19 cellular contexts compared by ENCODE assay signal in the genomic region with DNA sequence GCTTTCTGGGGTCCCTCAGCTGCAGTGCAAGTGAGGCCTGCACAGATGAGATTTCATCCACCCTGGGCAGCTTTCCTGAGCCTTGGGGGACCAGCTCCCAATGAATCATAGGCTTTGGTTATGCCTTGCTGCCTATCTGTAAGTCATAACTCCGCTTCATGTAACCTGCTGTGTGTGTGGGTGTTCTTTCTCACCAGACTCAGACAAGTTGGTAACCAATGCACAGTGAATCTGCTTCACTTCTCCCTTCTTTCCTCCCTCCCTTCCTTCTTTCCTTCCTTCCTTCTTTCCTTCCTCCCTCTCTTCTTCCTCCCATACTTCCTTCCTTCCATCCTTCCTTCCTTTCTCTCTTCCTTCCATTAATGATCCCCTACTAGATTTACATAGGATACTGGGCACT. TPM values are rescaled to one million over a fixed set of nuclear protein-coding genes. Genes with fewer than 3 reads are reported as not detected.
DNase-seq lines count a peak whose midpoint lies in the region; TF ChIP-seq lines count a peak whose summit lies in the region.
"Had no signal": no experiment of that assay in that cellular context is flagged by ENCODE, and none has a peak within 500 bp of the region (broad histone marks: within the 10 kb centered on the region; RNA-seq: fewer than 3 reads in every experiment).

No MANE protein-coding gene starts in this region.

- no peaks in the 10 kb centered on the region for H3K4me1 ChIP-seq in HEK293 (ENCODE audit: control insufficient read depth, insufficient read depth, low read length)

- no peak overlapping the region for H3K27ac ChIP-seq in HEK293 (ENCODE audit: extremely low read depth, low read depth, low read length)
- H3K27ac ChIP-seq in WERI-Rb-1 = no peak overlapping the region; the same call in 1 of the 2 replicates
- H3K27ac ChIP-seq: SK-N-MC had no signal

- TF ChIP-seq CTCF in HEK293 (tag by site-specific recombination; IDR thresholded peaks at IDR 0.05) = no peak
- no peak for TF ChIP-seq CTCF in astrocyte of the spinal cord (IDR thresholded peaks at IDR 0.05; ENCODE audit: low read depth, low read length)
- TF ChIP-seq CTCF in fibroblast of mammary gland (conservative IDR thresholded peaks at IDR 0.05; ENCODE audit: control insufficient read depth, insufficient read depth, low read depth, low read length) = no peak
- no peak for TF ChIP-seq CTCF in WERI-Rb-1 (IDR thresholded peaks at IDR 0.05; ENCODE audit: low read depth, low read length)

- DNase-seq in astrocyte of the spinal cord (ENCODE audit: low read depth, low spot score) (peak; percentile 11), fibroblast of mammary gland (ENCODE audit: low read depth) (peak; percentile 11), renal cortical epithelial cell (ENCODE audit: low read depth) (peak; percentile 72), SIG-M5 treated with dmso at 0.1 percent for 504 hours (lab: John Stamatoyannopoulos, UW; ENCODE audit: unreplicated experiment) (no peak), NCI-H2107 treated with DMSO at 0.1 percent for 48 hours (lab: John Stamatoyannopoulos, UW; ENCODE audit: unreplicated experiment) (no peak), T1000 (lab: John Stamatoyannopoulos, UW) (no peak), WERI-Rb-1 (no peak)
- DNase-seq: Calu3; CD4-positive, CD25-positive, alpha-beta regulatory T cell; H9; MV-4-11; NCI-H1417; NCI-H1930; NCI-H2171 treated with DMSO at 0.1 percent for 48 hours; NCI-H446 treated with DMSO at 0.1 percent for 48 hours; NCI-H748 treated with DMSO at 0.1 percent for 48 hours; PC-3 had no signal

- POLR2A ChIA-PET in HEK293 (lab: Yijun Ruan, JAX) = no interaction called here

- no peaks in the 10 kb centered on the region for H3K36me3 ChIP-seq in HEK293 (ENCODE audit: control insufficient read depth in 2 of 2, insufficient read depth in 1 of 2, low read length in 2 of 2)
- H3K36me3 ChIP-seq in WERI-Rb-1 = no peaks in the 10 kb centered on the region

- H3K4me3 ChIP-seq in HEK293 (ENCODE audit: low read depth, low read length) = no peak overlapping the region
- H3K4me3 ChIP-seq in astrocyte of the spinal cord (ENCODE audit: low read depth, low read length) = no peak overlapping the region
- H3K4me3 ChIP-seq in fibroblast of mammary gland (ENCODE audit: control insufficient read depth, low read depth, low read length) = no peak overlapping the region
- H3K4me3 ChIP-seq in WERI-Rb-1 (ENCODE audit: low read depth, low read length) = no peak overlapping the region
- H3K4me3 ChIP-seq: SK-N-MC had no signal

- H3K27me3 ChIP-seq in WERI-Rb-1 (ENCODE audit: insufficient read depth, low read depth, severe bottlenecking) = no peaks in the 10 kb centered on the region

- H3K9me3 ChIP-seq in HEK293 (ENCODE audit: control insufficient read depth, insufficient read depth, low read depth, low read length) = no peaks in the 10 kb centered on the region
- no peaks in the 10 kb centered on the region for H3K9me3 ChIP-seq in WERI-Rb-1 (ENCODE audit: severe bottlenecking)

- in situ Hi-C loops in astrocyte of the spinal cord (cut with HindIII; ENCODE audit: low sequenced_read_pairs) = no loop called here

- CTCF ChIA-PET in HEK293 (lab: Yijun Ruan, JAX) = interaction anchor here (0.7 kb wide), 1 partner anchor 39 kb away, joined by 3 read pairs; no protein-coding TSS in a partner anchor

TF ChIP-seq in HEK293, 187 proteins besides CTCF, POLR2A, EP300 and RAD21 (continues in another document):
- TF ChIP-seq BCL11A (tag by site-specific recombination; IDR thresholded peaks at IDR 0.05; ENCODE audit: low read depth) = no peak
- TF ChIP-seq MYNN (tag by site-specific recombination; IDR thresholded peaks at IDR 0.05; ENCODE audit: borderline replicate concordance) = no peak
- TF ChIP-seq KLF9 (tag by site-specific recombination; IDR thresholded peaks at IDR 0.05; ENCODE audit: low read depth) = no peak
- TF ChIP-seq ZNF350 (tag by site-specific recombination; IDR thresholded peaks at IDR 0.05) = no peak
- no peak for TF ChIP-seq GLI2 (tag by site-specific recombination; IDR thresholded peaks at IDR 0.05; ENCODE audit: borderline replicate concordance, low read depth)
- no peak for TF ChIP-seq ZNF707 (tag by site-specific recombination; IDR thresholded peaks at IDR 0.05)
- no peak for TF ChIP-seq ZNF658 (tag by site-specific recombination; IDR thresholded peaks at IDR 0.05)
- no peak for TF ChIP-seq ZNF560 (tag by site-specific recombination; IDR thresholded peaks at IDR 0.05; ENCODE audit: borderline replicate concordance)
- TF ChIP-seq, protein P1, sequence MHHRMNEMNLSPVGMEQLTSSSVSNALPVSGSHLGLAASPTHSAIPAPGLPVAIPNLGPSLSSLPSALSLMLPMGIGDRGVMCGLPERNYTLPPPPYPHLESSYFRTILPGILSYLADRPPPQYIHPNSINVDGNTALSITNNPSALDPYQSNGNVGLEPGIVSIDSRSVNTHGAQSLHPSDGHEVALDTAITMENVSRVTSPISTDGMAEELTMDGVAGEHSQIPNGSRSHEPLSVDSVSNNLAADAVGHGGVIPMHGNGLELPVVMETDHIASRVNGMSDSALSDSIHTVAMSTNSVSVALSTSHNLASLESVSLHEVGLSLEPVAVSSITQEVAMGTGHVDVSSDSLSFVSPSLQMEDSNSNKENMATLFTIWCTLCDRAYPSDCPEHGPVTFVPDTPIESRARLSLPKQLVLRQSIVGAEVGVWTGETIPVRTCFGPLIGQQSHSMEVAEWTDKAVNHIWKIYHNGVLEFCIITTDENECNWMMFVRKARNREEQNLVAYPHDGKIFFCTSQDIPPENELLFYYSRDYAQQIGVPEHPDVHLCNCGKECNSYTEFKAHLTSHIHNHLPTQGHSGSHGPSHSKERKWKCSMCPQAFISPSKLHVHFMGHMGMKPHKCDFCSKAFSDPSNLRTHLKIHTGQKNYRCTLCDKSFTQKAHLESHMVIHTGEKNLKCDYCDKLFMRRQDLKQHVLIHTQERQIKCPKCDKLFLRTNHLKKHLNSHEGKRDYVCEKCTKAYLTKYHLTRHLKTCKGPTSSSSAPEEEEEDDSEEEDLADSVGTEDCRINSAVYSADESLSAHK (tag by site-specific recombination; IDR thresholded peaks at IDR 0.05) = no peak
- no peak for TF ChIP-seq ZNF132 (tag by site-specific recombination; IDR thresholded peaks at IDR 0.05; ENCODE audit: borderline replicate concordance)
- no peak for TF ChIP-seq ZNF660 (tag by site-specific recombination; IDR thresholded peaks at IDR 0.05)
- TF ChIP-seq, protein P2, sequence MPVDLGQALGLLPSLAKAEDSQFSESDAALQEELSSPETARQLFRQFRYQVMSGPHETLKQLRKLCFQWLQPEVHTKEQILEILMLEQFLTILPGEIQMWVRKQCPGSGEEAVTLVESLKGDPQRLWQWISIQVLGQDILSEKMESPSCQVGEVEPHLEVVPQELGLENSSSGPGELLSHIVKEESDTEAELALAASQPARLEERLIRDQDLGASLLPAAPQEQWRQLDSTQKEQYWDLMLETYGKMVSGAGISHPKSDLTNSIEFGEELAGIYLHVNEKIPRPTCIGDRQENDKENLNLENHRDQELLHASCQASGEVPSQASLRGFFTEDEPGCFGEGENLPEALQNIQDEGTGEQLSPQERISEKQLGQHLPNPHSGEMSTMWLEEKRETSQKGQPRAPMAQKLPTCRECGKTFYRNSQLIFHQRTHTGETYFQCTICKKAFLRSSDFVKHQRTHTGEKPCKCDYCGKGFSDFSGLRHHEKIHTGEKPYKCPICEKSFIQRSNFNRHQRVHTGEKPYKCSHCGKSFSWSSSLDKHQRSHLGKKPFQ (tag by site-specific recombination; IDR thresholded peaks at IDR 0.05) = no peak
- no peak for TF ChIP-seq KLF1 (tag by site-specific recombination; IDR thresholded peaks at IDR 0.05)
- TF ChIP-seq ZNF521 (tag by site-specific recombination; IDR thresholded peaks at IDR 0.05) = no peak
- TF ChIP-seq ZNF202 (tag by site-specific recombination; IDR thresholded peaks at IDR 0.05; ENCODE audit: borderline replicate concordance) = no peak
- no peak for TF ChIP-seq PRDM1 (tag by site-specific recombination; IDR thresholded peaks at IDR 0.05)
- TF ChIP-seq ZNF596 (tag by site-specific recombination; IDR thresholded peaks at IDR 0.05) = no peak
- TF ChIP-seq ZNF768 (tag by site-specific recombination; IDR thresholded peaks at IDR 0.05) = no peak
- TF ChIP-seq ZIC2 (tag by site-specific recombination; IDR thresholded peaks at IDR 0.05) = peak; percentile 58
- TF ChIP-seq, protein P3, sequence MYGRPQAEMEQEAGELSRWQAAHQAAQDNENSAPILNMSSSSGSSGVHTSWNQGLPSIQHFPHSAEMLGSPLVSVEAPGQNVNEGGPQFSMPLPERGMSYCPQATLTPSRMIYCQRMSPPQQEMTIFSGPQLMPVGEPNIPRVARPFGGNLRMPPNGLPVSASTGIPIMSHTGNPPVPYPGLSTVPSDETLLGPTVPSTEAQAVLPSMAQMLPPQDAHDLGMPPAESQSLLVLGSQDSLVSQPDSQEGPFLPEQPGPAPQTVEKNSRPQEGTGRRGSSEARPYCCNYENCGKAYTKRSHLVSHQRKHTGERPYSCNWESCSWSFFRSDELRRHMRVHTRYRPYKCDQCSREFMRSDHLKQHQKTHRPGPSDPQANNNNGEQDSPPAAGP (tag by site-specific recombination; IDR thresholded peaks at IDR 0.05) = no peak
- no peak for TF ChIP-seq KLF16 (tag by site-specific recombination; IDR thresholded peaks at IDR 0.05)
- TF ChIP-seq KLF10 (tag by site-specific recombination; IDR thresholded peaks at IDR 0.05) = no peak
- TF ChIP-seq, protein P4, sequence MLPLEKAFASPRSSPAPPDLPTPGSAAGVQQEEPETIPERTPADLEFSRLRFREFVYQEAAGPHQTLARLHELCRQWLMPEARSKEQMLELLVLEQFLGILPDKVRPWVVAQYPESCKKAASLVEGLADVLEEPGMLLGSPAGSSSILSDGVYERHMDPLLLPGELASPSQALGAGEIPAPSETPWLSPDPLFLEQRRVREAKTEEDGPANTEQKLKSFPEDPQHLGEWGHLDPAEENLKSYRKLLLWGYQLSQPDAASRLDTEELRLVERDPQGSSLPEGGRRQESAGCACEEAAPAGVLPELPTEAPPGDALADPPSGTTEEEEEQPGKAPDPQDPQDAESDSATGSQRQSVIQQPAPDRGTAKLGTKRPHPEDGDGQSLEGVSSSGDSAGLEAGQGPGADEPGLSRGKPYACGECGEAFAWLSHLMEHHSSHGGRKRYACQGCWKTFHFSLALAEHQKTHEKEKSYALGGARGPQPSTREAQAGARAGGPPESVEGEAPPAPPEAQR (tag by site-specific recombination; IDR thresholded peaks at IDR 0.05) = no peak
- TF ChIP-seq ZNF501 (tag by site-specific recombination; IDR thresholded peaks at IDR 0.05) = no peak
- no peak for TF ChIP-seq ZNF274 (IDR thresholded peaks at IDR 0.05; ENCODE audit: low read length)
- no peak for TF ChIP-seq ZNF274 (tag by site-specific recombination; IDR thresholded peaks at IDR 0.05; ENCODE audit: borderline replicate concordance)
- TF ChIP-seq ZNF19 (tag by site-specific recombination; IDR thresholded peaks at IDR 0.05; ENCODE audit: low read depth) = no peak
- TF ChIP-seq HOXA7 (CRISPR knock-in tag; IDR thresholded peaks at IDR 0.05; ENCODE audit: borderline replicate concordance) = no peak

RNA-seq across cellular contexts. Expression of a gene that starts 34.4 kb away (rescaled TPM):
- total RNA-seq in renal cortical epithelial cell = 29.9 and 31.5 TPM in 2 replicates

RNA-seq across cellular contexts. Expression of a gene that starts 42.9 kb away (rescaled TPM):
- 9.4 and 15.6 TPM in 2 replicates for total RNA-seq in renal cortical epithelial cell

Comparison
In these comparisons a context has a peak if more than half of its experiments do, and no peak if none do; other contexts are left out.
1. DNase-seq: peak in astrocyte of the spinal cord (single experiment), fibroblast of mammary gland (single experiment) and renal cortical epithelial cell (single experiment); none in SIG-M5 treated with dmso at 0.1 percent for 504 hours (single experiment), NCI-H2107 treated with DMSO at 0.1 percent for 48 hours (single experiment), T1000 (single experiment) and WERI-Rb-1 (single experiment).